In genomic region chr20:3864518-3864917, GRCh38 we compare ENCODE assay signal across 25 cellular contexts.
"Had no signal": no experiment of that assay in that cellular context is flagged by ENCODE, and none has a peak within 500 bp of the region (broad histone marks: within the 10 kb centered on the region; RNA-seq: fewer than 3 reads in every experiment).

No MANE protein-coding gene starts in this region.

- H3K27ac ChIP-seq: cardiac muscle cell, foreskin keratinocyte, lower lobe of right lung, sigmoid colon, vagina, WERI-Rb-1 had no signal

- H3K9me3 ChIP-seq: lower lobe of right lung, mucosa of descending colon, sigmoid colon, vagina had no signal

- H3K4me1 Mint-ChIP-seq: activated CD4-positive, alpha-beta T cell treated with anti-CD3 and anti-CD28 coated beads, Interleukin-2, amount 10 ng/mL, durations not matched to agents 7 days and 5 days; activated naive CD8-positive, alpha-beta T cell treated with anti-CD3 and anti-CD28 coated beads, Interleukin-2, amount 50 U/mL, for 24 hours; nephron progenitor cell had no signal

- FAIRE-seq: kidney, TTC549 had no signal

- H3K4me3 Mint-ChIP-seq: activated CD4-positive, alpha-beta T cell treated with anti-CD3 and anti-CD28 coated beads, Interleukin-2, amount 10 ng/mL, durations not matched to agents 7 days and 5 days; activated naive CD4-positive, alpha-beta T cell treated with anti-CD3 and anti-CD28 coated beads for 36 hours; activated naive CD8-positive, alpha-beta T cell treated with anti-CD3 and anti-CD28 coated beads, Interleukin-2, amount 50 U/mL, for 24 hours; activated T-cell treated with anti-CD3 and anti-CD28 coated beads, Interleukin-2, amount 50 U/mL, for 4 hours; dendritic cell treated with granulocyte-macrophage colony-stimulating factor and Interleukin-4, amounts not matched to agents 40 ng/mL and 50 ng/mL, for 4 days; nephron progenitor cell; stimulated activated memory B cell treated with anti-CD40 and anti-IgM and Interleukin-4, amounts not matched to agents 10 μg/mL and 1 μg/mL and 100 μg/mL, for 72 hours; type B pancreatic cell had no signal

- H3K4me2 ChIP-seq: smooth muscle cell had no signal

- H3K9me3 Mint-ChIP-seq: activated CD4-positive, alpha-beta T cell treated with anti-CD3 and anti-CD28 coated beads, Interleukin-2, amount 10 ng/mL, durations not matched to agents 7 days and 5 days; activated naive CD4-positive, alpha-beta T cell treated with anti-CD3 and anti-CD28 coated beads for 36 hours; activated naive CD8-positive, alpha-beta T cell treated with anti-CD3 and anti-CD28 coated beads, Interleukin-2, amount 50 U/mL, for 24 hours; activated T-cell treated with anti-CD3 and anti-CD28 coated beads, Interleukin-2, amount 50 U/mL, for 4 hours; activated T-helper 2 cell treated with anti-CD3 and anti-CD28 coated beads, Interferon-gamma antibody, Interleukin-2, Interleukin-4, amounts not matched to agents 10 μg/mL and 5 μg/mL and 100 μg/mL, durations not matched to agents 14 hours and 24 hours and 36 hours; dendritic cell treated with granulocyte-macrophage colony-stimulating factor and Interleukin-4, amounts not matched to agents 40 ng/mL and 50 ng/mL, for 4 days; stimulated activated memory B cell treated with anti-CD40 and anti-IgM and Interleukin-4, amounts not matched to agents 10 μg/mL and 1 μg/mL and 100 μg/mL, for 72 hours; type B pancreatic cell had no signal

- H3K27me3 Mint-ChIP-seq: activated CD4-positive, alpha-beta T cell treated with anti-CD3 and anti-CD28 coated beads, Interleukin-2, amount 10 ng/mL, durations not matched to agents 7 days and 5 days; activated naive CD8-positive, alpha-beta T cell treated with anti-CD3 and anti-CD28 coated beads, Interleukin-2, amount 50 U/mL, for 24 hours; dendritic cell treated with granulocyte-macrophage colony-stimulating factor and Interleukin-4, amounts not matched to agents 40 ng/mL and 50 ng/mL, for 4 days; stimulated activated memory B cell treated with anti-CD40 and anti-IgM and Interleukin-4, amounts not matched to agents 10 μg/mL and 1 μg/mL and 100 μg/mL, for 72 hours; type B pancreatic cell had no signal

- H3K4me3 ChIP-seq: cardiac muscle cell, lower lobe of right lung, mucosa of descending colon, sigmoid colon, smooth muscle cell, vagina had no signal

- H3K27me3 ChIP-seq: cardiac muscle cell, foreskin keratinocyte, sigmoid colon, vagina had no signal

- H3K4me1 ChIP-seq: foreskin keratinocyte, lower lobe of right lung, sigmoid colon, vagina had no signal

- ATAC-seq: activated naive CD8-positive, alpha-beta T cell treated with anti-CD3 and anti-CD28 coated beads, Interleukin-2, amount 50 U/mL, for 24 hours; activated T-cell treated with anti-CD3 and anti-CD28 coated beads, Interleukin-2, amount 50 U/mL, for 4 hours; foreskin keratinocyte; mucosa of descending colon; stimulated activated memory B cell treated with anti-CD40 and anti-IgM and Interleukin-4, amounts not matched to agents 10 μg/mL and 1 μg/mL and 100 μg/mL, for 72 hours had no signal

- DNase-seq: activated CD4-positive, alpha-beta T cell treated with anti-CD3 and anti-CD28 coated beads, Interleukin-2, amount 10 ng/mL, durations not matched to agents 7 days and 5 days; activated CD4-positive, CD25-positive, alpha-beta regulatory T cell treated with anti-CD3 and anti-CD28 coated beads, Interleukin-2, amount 50 U/mL, for 72 hours; activated naive CD4-positive, alpha-beta T cell treated with anti-CD3 and anti-CD28 coated beads for 36 hours; activated naive CD8-positive, alpha-beta T cell treated with anti-CD3 and anti-CD28 coated beads, Interleukin-2, amount 50 U/mL, for 24 hours; activated T-cell treated with anti-CD3 and anti-CD28 coated beads, Interleukin-2, amount 50 U/mL, for 4 hours; effector CD4-positive, alpha-beta T cell; erythroblast; foreskin keratinocyte; kidney; lower lobe of right lung; mesendoderm; mucosa of descending colon; nephron progenitor cell; posterior cingulate gyrus; sigmoid colon; stimulated activated CD4-positive, alpha-beta T cell treated with anti-CD3 and anti-CD28 coated beads, Interleukin-15, amount 100 ng/mL, for 24 hours; WERI-Rb-1 had no signal

- H3K27ac Mint-ChIP-seq: activated naive CD4-positive, alpha-beta T cell treated with anti-CD3 and anti-CD28 coated beads for 36 hours; activated naive CD8-positive, alpha-beta T cell treated with anti-CD3 and anti-CD28 coated beads, Interleukin-2, amount 50 U/mL, for 24 hours; activated T-helper 2 cell treated with anti-CD3 and anti-CD28 coated beads, Interferon-gamma antibody, Interleukin-2, Interleukin-4, amounts not matched to agents 10 μg/mL and 5 μg/mL and 100 μg/mL, durations not matched to agents 14 hours and 24 hours and 36 hours; dendritic cell treated with granulocyte-macrophage colony-stimulating factor and Interleukin-4, amounts not matched to agents 40 ng/mL and 50 ng/mL, for 4 days; nephron progenitor cell; type B pancreatic cell had no signal
